In genomic region chrX:24085133-24085532, GRCh38 we compare ENCODE assay signal across 17 cellular contexts. TPM values are rescaled to one million over a fixed set of nuclear protein-coding genes. Genes with fewer than 3 reads are reported as not detected.
DNase-seq lines count a peak whose midpoint lies in the region; ATAC-seq, FAIRE-seq and TF ChIP-seq lines count a peak whose summit lies in the region.
"Had no signal": no experiment of that assay in that cellular context is flagged by ENCODE, and none has a peak within 500 bp of the region (broad histone marks: within the 10 kb centered on the region; RNA-seq: fewer than 3 reads in every experiment).

No MANE protein-coding gene starts in this region.

- in situ Hi-C loops in G401 (cut with HindIII; ENCODE audit: low sequenced_read_pairs) (no loop called here), K562 (cut with MboI) (loop anchor here (10.0 kb wide), 1 partner anchor 160 kb away; no protein-coding TSS in a partner anchor)

- CTCF ChIA-PET in K562 (lab: Yijun Ruan, JAX; ENCODE audit: low intra/inter-chr PET ratio): interaction anchor here (0.7 kb wide), 1 partner anchor 25 kb away, joined by 3 read pairs; no protein-coding TSS in a partner anchor

- no peak for TF ChIP-seq RAD21 in K562 (CRISPR knock-in tag; conservative IDR thresholded peaks at IDR 0.05 in 1 of 2, IDR thresholded peaks at IDR 0.05 in 1 of 2)

- H3K27ac ChIP-seq in K562 (ENCODE audit: extremely low read depth, low read depth, low read length) (0 out of 3 replicates have a peak overlapping the region, but pooled peaks have one; percentile 38), sigmoid colon (no peak overlapping the region)
- H3K27ac ChIP-seq: SJSA1 had no signal

- ATAC-seq in K562: no peak
- peak; percentile 20 for ATAC-seq in sciatic nerve
- ATAC-seq in Right ventricle myocardium inferior: no peak

- H4K20me1 ChIP-seq in K562 (replicated peaks; ENCODE audit: control insufficient read depth, insufficient read depth, low read length): no peaks in the 10 kb centered on the region

- no peaks in the 10 kb centered on the region for H3K9me1 ChIP-seq in K562 (ENCODE audit: control insufficient read depth, insufficient read depth, low read length)

- no TSS peak for BruUV-seq in K562 (replicated peaks; lab: Mats Ljungman, UMichigan)

- peak; percentile 4 for DNase-seq in G401 (ENCODE audit: low spot score)
- peak; percentile 10 for DNase-seq in NB4 (ENCODE audit: low read depth)
- DNase-seq in K562 (ENCODE audit: extremely low read depth in 1 of 4, low spot score in 3 of 4): no peak
- DNase-seq in sciatic nerve (ENCODE audit: low spot score): no peak
- DNase-seq in sigmoid colon: no peak
- no peak for DNase-seq in Right ventricle myocardium inferior (ENCODE audit: missing footprints)
- DNase-seq in posterior cingulate gyrus: no peak
- DNase-seq: ACHN, C1 segment of cervical spinal cord, DMS79 treated with DMSO at 0.1 percent for 48 hours, KBM-7, NCI-H1048, NCI-H1436, NCI-H1930, NCI-H524 had no signal

- no peaks in the 10 kb centered on the region for H3K9me3 ChIP-seq in K562 (replicated peaks; ENCODE audit: control insufficient read depth, insufficient read depth, low read depth, low read length)
- no peaks in the 10 kb centered on the region for H3K9me3 ChIP-seq in sigmoid colon
- H3K9me3 ChIP-seq: SJSA1 had no signal

- peak overlapping the region in 1 of 2 experiments; percentile 20; a peak in 2 of 4 replicates for H3K9ac ChIP-seq in K562 (ENCODE audit: insufficient read depth in 1 of 2, low read depth in 2 of 2, low read length in 2 of 2)

- H3K4me2 ChIP-seq in K562 (ENCODE audit: insufficient read depth, low read length): peak overlapping the region; percentile 6; the same call in 1 of the 2 replicates

- no peaks in the 10 kb centered on the region; a peak in 2 of 5 replicates for H3K4me1 ChIP-seq in K562 (replicated peaks in 1 of 2; ENCODE audit: control insufficient read depth in 2 of 2, insufficient read depth in 2 of 2, low read length in 2 of 2)
- H3K4me1 ChIP-seq in sigmoid colon: no peaks in the 10 kb centered on the region
- H3K4me1 ChIP-seq: SJSA1 had no signal

- TF ChIP-seq CTCF in NB4 (IDR thresholded peaks at IDR 0.05; ENCODE audit: low read depth, low read length): no peak
- no peak for TF ChIP-seq CTCF in K562 (IDR thresholded peaks at IDR 0.05 in 2 of 3, conservative IDR thresholded peaks at IDR 0.05 in 1 of 3; ENCODE audit: insufficient read depth in 2 of 3, low read depth in 1 of 3, low read length in 3 of 3)
- no peak for TF ChIP-seq CTCF in sigmoid colon (IDR thresholded peaks at IDR 0.05)

- POLR2A ChIA-PET in K562 (lab: Yijun Ruan, JAX): interaction anchor here (1.1 kb wide), 1 partner anchor 176 kb away, joined by 4 read pairs; no protein-coding TSS in a partner anchor

- H3K27me3 ChIP-seq in K562 (ENCODE audit: control insufficient read depth in 2 of 2, insufficient read depth in 2 of 2, low read length in 2 of 2): no peaks in the 10 kb centered on the region
- no peaks in the 10 kb centered on the region for H3K27me3 ChIP-seq in sigmoid colon
- H3K27me3 ChIP-seq: SJSA1 had no signal

- TF ChIP-seq POLR2A in NB4 (IDR thresholded peaks at IDR 0.05; ENCODE audit: extremely low read depth, insufficient read length) (no peak), K562 (conservative IDR thresholded peaks at IDR 0.05) (no peak), sigmoid colon (IDR thresholded peaks at IDR 0.05) (no peak)

- H3K4me3 ChIP-seq in NB4 (ENCODE audit: low read depth, low read length): peak overlapping the region; percentile 34
- H3K4me3 ChIP-seq in K562: no peak overlapping the region
- H3K4me3 ChIP-seq in sigmoid colon: no peak overlapping the region
- H3K4me3 ChIP-seq: SJSA1 had no signal

- 52% methylated on average over 6 of the region's 6 CpGs for WGBS in K562 (ENCODE audit: insufficient coverage, low coverage, missing lambda C conversion rate)
- 86 to 91% methylated on average over 6 of the region's 6 CpGs for WGBS in sigmoid colon, 2 donors

- intact Hi-C loops in K562 (cut with micrococcal nuclease) (no loop called here), sciatic nerve (cut with DNase I) (no loop called here), sigmoid colon (cut with DNase I) (no loop called here), Right ventricle myocardium inferior (cut with DNase I) (no loop called here), posterior cingulate gyrus (cut with DNase I) (loop anchor here (10.0 kb wide), 1 partner anchor 160 kb away; no protein-coding TSS in a partner anchor)

- H3K79me2 ChIP-seq in K562 (ENCODE audit: control insufficient read depth, insufficient read depth, low read length): no peaks in the 10 kb centered on the region

- TF ChIP-seq EP300 in K562 (IDR thresholded peaks at IDR 0.05; ENCODE audit: low read length): no peak
- no peak for TF ChIP-seq EP300 in sigmoid colon (IDR thresholded peaks at IDR 0.05)

- no peaks in the 10 kb centered on the region for H3K36me3 ChIP-seq in K562 (ENCODE audit: control insufficient read depth, insufficient read depth, low read length)
- H3K36me3 ChIP-seq in sigmoid colon: no peaks in the 10 kb centered on the region
- H3K36me3 ChIP-seq: SJSA1 had no signal

- peak overlapping the region; percentile 83 for H2AFZ ChIP-seq in K562 (ENCODE audit: low read depth, low read length)

- FAIRE-seq in K562 (lab: Jason Lieb, UNC): no peak
- FAIRE-seq: H54 had no signal

TF ChIP-seq in K562, 482 proteins besides CTCF, POLR2A, EP300 and RAD21 (continues in another document):
- TF ChIP-seq HMBOX1 (IDR thresholded peaks at IDR 0.05) (no peak), TAF1 (IDR thresholded peaks at IDR 0.05; ENCODE audit: control insufficient read depth, extremely low read depth, insufficient read depth, low read length, severe bottlenecking) (no peak), GTF2F1 (IDR thresholded peaks at IDR 0.05; ENCODE audit: low read depth, low read length) (no peak)

RNA-seq across cellular contexts. Expression of gene EIF2S3, which starts 30.4 kb away (rescaled TPM):
- total RNA-seq in G401 (2014; rRNA removed; shearing (Covaris generic)): 176 and 229 TPM in 2 replicates
- total RNA-seq in K562 (2011; cell fraction: chromatin; rRNA removed; ENCODE audit: low replicate concordance): 200 and 407 TPM in 2 replicates
- total RNA-seq in K562 (2011; cell fraction: nucleolus; rRNA removed): 127 and 141 TPM in 2 replicates
- 216 and 294 TPM in 2 replicates for total RNA-seq in K562 (2011; cell fraction: nucleoplasm; rRNA removed)
- 243 and 256 TPM in 2 replicates for total RNA-seq in K562 (2014; rRNA removed)
- 439 and 497 TPM in 2 replicates for total RNA-seq in K562 (2014; rRNA removed; fragmentation: Illumina TruSeq; extraction: Trizol)
- total RNA-seq in K562 (2015; rRNA removed; fragmentation: Illumina TruSeq; extraction: Trizol): 354 and 375 TPM in 2 replicates
- 313 and 344 TPM in 2 replicates for total RNA-seq in K562 (2021)
- 206 and 228 TPM in 2 replicates for polyA plus RNA-seq in K562 (2011; rRNA removed)
- polyA plus RNA-seq in K562 (2011; cell fraction: cytosol; rRNA removed): 123 and 178 TPM in 2 replicates
- polyA plus RNA-seq in K562 (2011; cell fraction: nucleus; rRNA removed): 185 and 235 TPM in 2 replicates
- polyA plus RNA-seq in K562 (2012): 218 and 304 TPM in 2 replicates
- polyA plus RNA-seq in K562 (2014; fragmentation: Illumina TruSeq; extraction: Trizol): 289 and 316 TPM in 2 replicates
- 100 to 1,000 TPM; 148 to 192 TPM for polyA plus RNA-seq in K562 (2014; fragmentation: Nextera tagmentation; extraction: Ambion mirVana)
- polyA plus RNA-seq in K562 (2014; rRNA removed): 275 and 280 TPM in 2 replicates
- polyA minus RNA-seq in K562 (2011; rRNA and poly(A)+ RNA removed): 294 and 397 TPM in 2 replicates
- 263 and 330 TPM in 2 replicates for polyA minus RNA-seq in K562 (2011; cell fraction: cytosol; rRNA and poly(A)+ RNA removed)
- polyA minus RNA-seq in K562 (2011; cell fraction: nucleus; rRNA and poly(A)+ RNA removed): 68.8 and 126 TPM in 2 replicates
- total RNA-seq in sciatic nerve: 153 TPM
- 100 to 1,000 TPM; 134 to 222 (median 143) TPM for total RNA-seq in sigmoid colon
- polyA plus RNA-seq in sigmoid colon: 10 to 100 TPM; 73.5 to 100.0 (median 75.7) TPM
- 66.8 TPM for total RNA-seq in Right ventricle myocardium inferior

RNA-seq across cellular contexts. Expression of gene KLHL15, which starts 58.1 kb away (rescaled TPM):
- 5.2 and 8.1 TPM in 2 replicates for total RNA-seq in G401 (2014; rRNA removed; shearing (Covaris generic))
- 15.2 and 27.2 TPM in 2 replicates for total RNA-seq in K562 (2011; cell fraction: chromatin; rRNA removed; ENCODE audit: low replicate concordance)
- total RNA-seq in K562 (2011; cell fraction: nucleolus; rRNA removed): 8.3 and 9.1 TPM in 2 replicates
- 13.7 and 21.4 TPM in 2 replicates for total RNA-seq in K562 (2011; cell fraction: nucleoplasm; rRNA removed)
- total RNA-seq in K562 (2014; rRNA removed) (6.4 and 6.7 TPM in 2 replicates), K562 (2014; rRNA removed; fragmentation: Illumina TruSeq; extraction: Trizol) (12.4 and 14.6 TPM in 2 replicates), K562 (2015; rRNA removed; fragmentation: Illumina TruSeq; extraction: Trizol) (10.1 and 10.9 TPM in 2 replicates), K562 (2021) (10.3 and 10.7 TPM in 2 replicates), sciatic nerve (7.9 TPM), sigmoid colon (10 to 100 TPM in 2 of 4 donors, 1 to 10 TPM in 2; 8.0 to 15.1 (median 10.0) TPM), Right ventricle myocardium inferior (6.8 TPM)
- polyA plus RNA-seq in K562 (2011; rRNA removed) (11.4 and 11.8 TPM in 2 replicates), K562 (2014; fragmentation: Illumina TruSeq; extraction: Trizol) (6.5 and 7.6 TPM in 2 replicates), K562 (2014; fragmentation: Nextera tagmentation; extraction: Ambion mirVana) (1 to 10 TPM; 3.0 to 3.2 TPM), K562 (2014; rRNA removed) (6.7 and 7.3 TPM in 2 replicates), sigmoid colon (1 to 10 TPM in 1 of 3 donors, under 1 TPM in 2; 0.60 to 2.0 (median 0.92) TPM)
- 2.4 and 6.5 TPM in 2 replicates for polyA plus RNA-seq in K562 (2011; cell fraction: cytosol; rRNA removed)
- polyA plus RNA-seq in K562 (2011; cell fraction: nucleus; rRNA removed): 6.7 and 9.2 TPM in 2 replicates
- polyA plus RNA-seq in K562 (2012): 5.4 and 5.5 TPM in 2 replicates
- polyA minus RNA-seq in K562 (2011; rRNA and poly(A)+ RNA removed): 27.3 and 27.8 TPM in 2 replicates
- polyA minus RNA-seq in K562 (2011; cell fraction: cytosol; rRNA and poly(A)+ RNA removed): 6.6 and 10.5 TPM in 2 replicates
- 6.6 and 10.9 TPM in 2 replicates for polyA minus RNA-seq in K562 (2011; cell fraction: nucleus; rRNA and poly(A)+ RNA removed)

Comparison
In these comparisons a context has a peak if more than half of its experiments do, and no peak if none do; other contexts are left out.
1. DNase-seq: peak in G401 (single experiment) and NB4 (single experiment); none in K562 (0 of 4), sciatic nerve (single experiment), sigmoid colon (single experiment), Right ventricle myocardium inferior (single experiment) and posterior cingulate gyrus (0 of 10).